In genomic region chr19:4866595-4867424, GRCh38 we compare ENCODE assay signal across 8 cellular contexts. TPM values are rescaled to one million over a fixed set of nuclear protein-coding genes. Genes with fewer than 3 reads are reported as not detected.
DNase-seq lines count a peak whose midpoint lies in the region; ATAC-seq and TF ChIP-seq lines count a peak whose summit lies in the region.

No MANE protein-coding gene starts in this region.

- peak overlapping the region; percentile 92 to 94 for H3K4me3 Mint-ChIP-seq in CD14-positive monocyte

- peak overlapping the region; percentile 86 to 96 (median 93) for H3K27ac Mint-ChIP-seq in CD14-positive monocyte

- no peak for TF ChIP-seq POLR2A in testis (IDR thresholded peaks at IDR 0.05)

- peaks cover 0 to 4% (median 0%) of the 10 kb centered on the region in 3 donors for H3K27me3 Mint-ChIP-seq in CD14-positive monocyte (ENCODE audit: low read depth in 3 of 3)

- no peaks in the 10 kb centered on the region for H3K27me3 ChIP-seq in muscle layer of colon (ENCODE audit: control insufficient read depth in 1 of 2, insufficient read depth in 2 of 2, low read length in 2 of 2)
- H3K27me3 ChIP-seq in testis = no peaks in the 10 kb centered on the region

- no peak for ATAC-seq in GM21515 (IDR thresholded peaks at IDR 0.05; ENCODE audit: unreplicated experiment)
- no peak for ATAC-seq in GM18502 (IDR thresholded peaks at IDR 0.05; ENCODE audit: poor library complexity, unreplicated experiment)

- peaks cover 45% of the 10 kb centered on the region for H3K4me1 Mint-ChIP-seq in CD14-positive monocyte

- H3K9ac ChIP-seq in muscle layer of colon (ENCODE audit: low read length) = peak overlapping the region; percentile 86

- peaks cover 12% of the 10 kb centered on the region for H3K4me1 ChIP-seq in muscle layer of colon (ENCODE audit: insufficient read depth, low read length)
- H3K4me1 ChIP-seq in testis = peaks cover 15% of the 10 kb centered on the region

- H3K36me3 ChIP-seq in muscle layer of colon (ENCODE audit: insufficient read depth, low read length) (no peaks in the 10 kb centered on the region), testis (ENCODE audit: low read depth, missing control alignments) (no peaks in the 10 kb centered on the region)

- DNase-seq in CD14-positive monocyte (ENCODE audit: low spot score) = peak; percentile 52
- peak; percentile 58 for DNase-seq in LHCN-M2 (ENCODE audit: low read depth)
- peak; percentile 32 to 46 for DNase-seq in activated CD8-positive, alpha-beta memory T cell treated with anti-CD3 and anti-CD28 coated beads for 4 hours (ENCODE audit: low read depth in 2 of 2)
- DNase-seq in epidermal melanocyte (ENCODE audit: insufficient read length, low spot score) = peak; percentile 28
- DNase-seq in testis = peak; percentile 75

- intact Hi-C loops in CD14-positive monocyte (cut with micrococcal nuclease) = loop anchor here in 1 of 2 donors (5.0 kb wide), 1 partner anchor 35 kb away; the partner anchor contains the start of gene TICAM1
- intact Hi-C loops in testis (cut with DNase I; ENCODE audit: low total_unique reads) = no loop called here

- peaks cover 0 to 5% (median 0%) of the 10 kb centered on the region in 7 donors for H3K9me3 Mint-ChIP-seq in CD14-positive monocyte

- no peak for TF ChIP-seq CTCF in CD14-positive monocyte (IDR thresholded peaks at IDR 0.05)
- no peak for TF ChIP-seq CTCF in testis (IDR thresholded peaks at IDR 0.05)

- peaks cover 11 to 29% of the 10 kb centered on the region in 2 donors for H3K36me3 Mint-ChIP-seq in CD14-positive monocyte

- 0 to 2% methylated on average over 17 to 22 of the region's 22 CpGs for WGBS in testis, 2 donors

- H3K4me3 ChIP-seq in muscle layer of colon (ENCODE audit: low read depth in 1 of 2, low read length in 2 of 2) (peak overlapping the region; percentile 81 to 87), testis (peak overlapping the region; percentile 86 to 96)

- H3K27ac ChIP-seq in muscle layer of colon (ENCODE audit: low read depth, low read length) (peak overlapping the region; percentile 75), testis (peak overlapping the region; percentile 82 to 90)

- H3K9me3 ChIP-seq in muscle layer of colon (ENCODE audit: low read length) (no peaks in the 10 kb centered on the region), testis (no peaks in the 10 kb centered on the region)

RNA-seq across cellular contexts. Expression of gene PLIN3, which starts 0.7 kb away (rescaled TPM):
- polyA plus RNA-seq in CD14-positive monocyte = 100 to 1,000 TPM; 138 to 151 TPM
- total RNA-seq in LHCN-M2 (2014; rRNA removed) = 333 and 379 TPM in 2 replicates
- 329 TPM for polyA plus RNA-seq in LHCN-M2 (2012)
- total RNA-seq in testis = 10 to 100 TPM; 63.4 to 82.8 TPM
- polyA plus RNA-seq in testis (ENCODE audit: insufficient read depth, low read depth, low replicate concordance) = 109 TPM

RNA-seq across cellular contexts. Expression of gene TICAM1, which starts 35.3 kb away (rescaled TPM):
- 1 to 10 TPM; 5.9 to 9.2 TPM for polyA plus RNA-seq in CD14-positive monocyte
- 2.9 and 3.5 TPM in 2 replicates for total RNA-seq in LHCN-M2 (2014; rRNA removed)
- polyA plus RNA-seq in LHCN-M2 (2012) = 12.7 TPM
- 1 to 10 TPM; 5.0 to 6.3 TPM for total RNA-seq in testis
- 4.8 TPM for polyA plus RNA-seq in testis (ENCODE audit: insufficient read depth, low read depth, low replicate concordance)

RNA-seq across cellular contexts. Expression of gene ARRDC5, which starts 35.9 kb away (rescaled TPM):
- polyA plus RNA-seq in CD14-positive monocyte (1 to 10 TPM in 1 of 2 donors, under 1 TPM in 1; 0.46 to 1.0 TPM), testis (ENCODE audit: insufficient read depth, low read depth, low replicate concordance) (26.2 TPM)
- total RNA-seq in LHCN-M2 (2014; rRNA removed) (not detected in 2 replicates), testis (10 to 100 TPM in 1 of 2 donors, 1 to 10 TPM in 1; 8.7 to 17.4 TPM)
- polyA plus RNA-seq in LHCN-M2 (2012) = not detected

RNA-seq across cellular contexts. Expression of gene UHRF1, which starts 42.5 kb away (rescaled TPM):
- polyA plus RNA-seq in CD14-positive monocyte (under 1 TPM; 0.06 to 0.63 TPM), testis (ENCODE audit: insufficient read depth, low read depth, low replicate concordance) (9.3 TPM)
- total RNA-seq in LHCN-M2 (2014; rRNA removed) (122 and 132 TPM in 2 replicates), testis (10 to 100 TPM in 1 of 2 donors, 1 to 10 TPM in 1; 10.0 to 11.7 TPM)
- 53.5 TPM for polyA plus RNA-seq in LHCN-M2 (2012)
